In the genomic region with DNA sequence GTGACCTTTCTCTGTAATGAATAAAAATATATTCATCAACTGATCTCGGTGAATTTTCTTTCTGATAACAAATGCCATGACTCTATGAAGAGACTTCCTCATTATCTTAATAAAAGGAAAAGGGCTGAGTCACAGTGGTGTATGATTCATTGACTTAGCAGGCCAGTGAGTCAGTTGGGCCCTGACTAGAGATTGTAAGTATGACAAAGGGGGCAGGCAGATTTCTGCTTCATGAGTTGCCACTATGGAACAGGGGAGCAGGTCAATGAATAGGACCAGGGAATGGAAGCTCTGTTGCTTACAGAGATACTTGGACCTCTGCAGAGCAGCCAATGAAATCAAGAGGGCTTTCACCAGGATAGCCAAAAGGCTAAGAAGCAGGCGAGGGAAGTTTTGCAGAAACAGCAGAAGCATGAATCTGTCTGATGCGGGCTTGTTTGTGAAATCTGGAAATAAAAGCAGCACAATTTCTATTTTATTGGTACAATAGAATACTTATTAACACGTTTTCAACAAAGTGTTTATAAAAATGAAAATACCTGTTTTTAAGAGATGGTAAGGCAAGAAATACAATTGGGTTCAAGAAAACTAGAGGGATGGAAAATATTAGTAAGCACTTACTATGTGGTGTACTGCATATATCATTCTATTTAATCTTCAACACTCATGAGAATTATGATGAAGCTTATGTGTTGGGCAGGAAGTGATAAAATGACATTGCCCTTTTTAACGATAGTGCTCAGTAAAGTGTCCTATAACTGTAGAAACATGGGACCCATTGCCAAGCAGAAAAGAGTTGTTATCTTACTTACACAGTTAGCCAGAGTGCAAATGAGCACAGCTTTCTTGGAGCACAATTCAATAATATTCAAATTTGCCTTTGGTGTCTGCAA, we compare ENCODE assay signal across 1 cellular context.
TF ChIP-seq lines count a peak whose summit lies in the region.

No MANE protein-coding gene starts in this region.

TF ChIP-seq in IMR-90, 13 proteins besides CTCF, POLR2A, EP300 and RAD21:
- no peak for TF ChIP-seq SMC3 (IDR thresholded peaks at IDR 0.05; ENCODE audit: low read depth, low read length)
- TF ChIP-seq, protein P1, sequence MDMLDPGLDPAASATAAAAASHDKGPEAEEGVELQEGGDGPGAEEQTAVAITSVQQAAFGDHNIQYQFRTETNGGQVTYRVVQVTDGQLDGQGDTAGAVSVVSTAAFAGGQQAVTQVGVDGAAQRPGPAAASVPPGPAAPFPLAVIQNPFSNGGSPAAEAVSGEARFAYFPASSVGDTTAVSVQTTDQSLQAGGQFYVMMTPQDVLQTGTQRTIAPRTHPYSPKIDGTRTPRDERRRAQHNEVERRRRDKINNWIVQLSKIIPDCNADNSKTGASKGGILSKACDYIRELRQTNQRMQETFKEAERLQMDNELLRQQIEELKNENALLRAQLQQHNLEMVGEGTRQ (IDR thresholded peaks at IDR 0.05; ENCODE audit: low read depth, low read length): no peak
- peak; percentile 99 for TF ChIP-seq FOS (IDR thresholded peaks at IDR 0.05; ENCODE audit: low read depth, low read length)
- TF ChIP-seq NFE2L2 (IDR thresholded peaks at IDR 0.05; ENCODE audit: low read depth, low read length): peak; percentile 96
- TF ChIP-seq MXI1 (IDR thresholded peaks at IDR 0.05; ENCODE audit: borderline replicate concordance, low read depth, low read length): no peak
- 0 out of 2 replicates have a peak, but pooled peaks have one; percentile 31 for TF ChIP-seq BHLHE40 (IDR thresholded peaks at IDR 0.05; ENCODE audit: low read depth, low read length)
- no peak for TF ChIP-seq RFX5 (IDR thresholded peaks at IDR 0.05; ENCODE audit: low read depth, low read length)
- TF ChIP-seq MAFK (IDR thresholded peaks at IDR 0.05; ENCODE audit: low read depth, low read length): peak; percentile 65
- TF ChIP-seq RCOR1 (IDR thresholded peaks at IDR 0.05; ENCODE audit: insufficient replicate concordance, low read length): no peak
- no peak for TF ChIP-seq CHD1 (IDR thresholded peaks at IDR 0.05; ENCODE audit: low read depth, low read length)
- peak; percentile 26; the same call in 1 of the 2 replicates for TF ChIP-seq MAZ (IDR thresholded peaks at IDR 0.05; ENCODE audit: borderline replicate concordance, low read depth, low read length)
- TF ChIP-seq CEBPB (IDR thresholded peaks at IDR 0.05; ENCODE audit: low read depth, low read length): no peak
- TF ChIP-seq, protein P2, sequence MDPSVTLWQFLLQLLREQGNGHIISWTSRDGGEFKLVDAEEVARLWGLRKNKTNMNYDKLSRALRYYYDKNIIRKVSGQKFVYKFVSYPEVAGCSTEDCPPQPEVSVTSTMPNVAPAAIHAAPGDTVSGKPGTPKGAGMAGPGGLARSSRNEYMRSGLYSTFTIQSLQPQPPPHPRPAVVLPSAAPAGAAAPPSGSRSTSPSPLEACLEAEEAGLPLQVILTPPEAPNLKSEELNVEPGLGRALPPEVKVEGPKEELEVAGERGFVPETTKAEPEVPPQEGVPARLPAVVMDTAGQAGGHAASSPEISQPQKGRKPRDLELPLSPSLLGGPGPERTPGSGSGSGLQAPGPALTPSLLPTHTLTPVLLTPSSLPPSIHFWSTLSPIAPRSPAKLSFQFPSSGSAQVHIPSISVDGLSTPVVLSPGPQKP (IDR thresholded peaks at IDR 0.05; ENCODE audit: borderline replicate concordance, low read depth, low read length): no peak
